ENCODE assay signal across 8 cellular contexts in genomic region chr1:226687476-226687875, GRCh38. TPM values are rescaled to one million over a fixed set of nuclear protein-coding genes. Genes with fewer than 3 reads are reported as not detected.
DNase-seq lines count a peak whose midpoint lies in the region; ATAC-seq and TF ChIP-seq lines count a peak whose summit lies in the region.

No MANE protein-coding gene starts in this region.

- no peaks in the 10 kb centered on the region for H3K9me3 ChIP-seq in SJCRH30 (replicated peaks)

- no peaks in the 10 kb centered on the region; the same call in 1 of the 2 replicates for H3K36me3 ChIP-seq in SJCRH30

- H3K4me3 ChIP-seq in GM12875 (ENCODE audit: low read depth, low read length) (no peak overlapping the region), epithelial cell of esophagus (ENCODE audit: low read length) (no peak overlapping the region), SJCRH30 (no peak overlapping the region)

- ATAC-seq in HG03045 (IDR thresholded peaks at IDR 0.05; ENCODE audit: unreplicated experiment) = no peak

- 0 out of 2 replicates have a peak, but pooled peaks have one; percentile 17 for TF ChIP-seq CTCF in GM12875 (IDR thresholded peaks at IDR 0.05; ENCODE audit: borderline replicate concordance, insufficient read depth, low read depth, low read length)
- TF ChIP-seq CTCF in epithelial cell of esophagus (IDR thresholded peaks at IDR 0.05; ENCODE audit: insufficient read depth, low read depth, low read length, missing control alignments) = peak; percentile 4
- TF ChIP-seq CTCF in GM20000 (IDR thresholded peaks at IDR 0.05; ENCODE audit: extremely low read depth, missing control alignments) = no peak

- H3K27ac ChIP-seq in SJCRH30 = no peak overlapping the region

- DNase-seq in activated CD4-positive, alpha-beta T cell treated with anti-CD3 and anti-CD28 coated beads for 1 hour = peak; percentile 37
- DNase-seq in epithelial cell of esophagus (ENCODE audit: low read depth) (no peak), GM20000 (ENCODE audit: low spot score) (no peak), SJCRH30 (no peak)
- DNase-seq in stimulated activated CD4-positive, alpha-beta T cell treated with anti-CD3 and anti-CD28 coated beads, Interleukin-4, amount 100 ng/mL, for 24 hours = peak; percentile 51
- DNase-seq in activated CD4-positive, CD25-positive, alpha-beta regulatory T cell treated with anti-CD3 and anti-CD28 coated beads, Interleukin-2, amount 50 U/mL, for 72 hours = no peak

- H3K4me1 ChIP-seq in SJCRH30 = peaks cover 8% of the 10 kb centered on the region

- H3K27me3 ChIP-seq in SJCRH30 = no peaks in the 10 kb centered on the region

RNA-seq across cellular contexts. Expression of gene ITPKB, which starts 51.6 kb away (rescaled TPM):
- 22.5 and 23.2 TPM in 2 replicates for total RNA-seq in SJCRH30 (2014; rRNA removed; shearing (Covaris generic))

Comparison
In these comparisons a context has a peak if more than half of its experiments do, and no peak if none do; other contexts are left out.
1. DNase-seq: peak in activated CD4-positive, alpha-beta T cell treated with anti-CD3 and anti-CD28 coated beads for 1 hour (single experiment) and stimulated activated CD4-positive, alpha-beta T cell treated with anti-CD3 and anti-CD28 coated beads, Interleukin-4, amount 100 ng/mL, for 24 hours (single experiment); none in epithelial cell of esophagus (single experiment), GM20000 (single experiment), activated CD4-positive, CD25-positive, alpha-beta regulatory T cell treated with anti-CD3 and anti-CD28 coated beads, Interleukin-2, amount 50 U/mL, for 72 hours (single experiment) and SJCRH30 (0 of 2).